ENCODE assay signal across 1 cellular context in the genomic region with DNA sequence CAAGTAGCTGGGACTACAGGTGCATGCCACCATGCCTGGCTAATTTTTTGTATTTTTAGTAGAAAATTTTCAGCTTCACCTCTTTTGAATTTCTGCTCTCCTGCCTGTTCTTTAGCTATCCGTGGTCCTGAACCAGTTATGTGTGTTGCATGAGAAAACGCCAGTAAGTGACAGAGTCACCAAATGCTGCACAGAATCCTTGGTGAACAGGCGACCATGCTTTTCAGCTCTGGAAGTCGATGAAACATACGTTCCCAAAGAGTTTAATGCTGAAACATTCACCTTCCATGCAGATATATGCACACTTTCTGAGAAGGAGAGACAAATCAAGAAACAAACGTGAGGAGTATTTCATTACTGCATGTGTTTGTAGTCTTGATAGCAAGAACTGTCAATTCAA.
TF ChIP-seq lines count a peak whose summit lies in the region.

No MANE protein-coding gene starts in this region.

TF ChIP-seq in HCT116, 20 proteins besides CTCF, POLR2A, EP300 and RAD21 (continued from another document):
- TF ChIP-seq, protein P1, sequence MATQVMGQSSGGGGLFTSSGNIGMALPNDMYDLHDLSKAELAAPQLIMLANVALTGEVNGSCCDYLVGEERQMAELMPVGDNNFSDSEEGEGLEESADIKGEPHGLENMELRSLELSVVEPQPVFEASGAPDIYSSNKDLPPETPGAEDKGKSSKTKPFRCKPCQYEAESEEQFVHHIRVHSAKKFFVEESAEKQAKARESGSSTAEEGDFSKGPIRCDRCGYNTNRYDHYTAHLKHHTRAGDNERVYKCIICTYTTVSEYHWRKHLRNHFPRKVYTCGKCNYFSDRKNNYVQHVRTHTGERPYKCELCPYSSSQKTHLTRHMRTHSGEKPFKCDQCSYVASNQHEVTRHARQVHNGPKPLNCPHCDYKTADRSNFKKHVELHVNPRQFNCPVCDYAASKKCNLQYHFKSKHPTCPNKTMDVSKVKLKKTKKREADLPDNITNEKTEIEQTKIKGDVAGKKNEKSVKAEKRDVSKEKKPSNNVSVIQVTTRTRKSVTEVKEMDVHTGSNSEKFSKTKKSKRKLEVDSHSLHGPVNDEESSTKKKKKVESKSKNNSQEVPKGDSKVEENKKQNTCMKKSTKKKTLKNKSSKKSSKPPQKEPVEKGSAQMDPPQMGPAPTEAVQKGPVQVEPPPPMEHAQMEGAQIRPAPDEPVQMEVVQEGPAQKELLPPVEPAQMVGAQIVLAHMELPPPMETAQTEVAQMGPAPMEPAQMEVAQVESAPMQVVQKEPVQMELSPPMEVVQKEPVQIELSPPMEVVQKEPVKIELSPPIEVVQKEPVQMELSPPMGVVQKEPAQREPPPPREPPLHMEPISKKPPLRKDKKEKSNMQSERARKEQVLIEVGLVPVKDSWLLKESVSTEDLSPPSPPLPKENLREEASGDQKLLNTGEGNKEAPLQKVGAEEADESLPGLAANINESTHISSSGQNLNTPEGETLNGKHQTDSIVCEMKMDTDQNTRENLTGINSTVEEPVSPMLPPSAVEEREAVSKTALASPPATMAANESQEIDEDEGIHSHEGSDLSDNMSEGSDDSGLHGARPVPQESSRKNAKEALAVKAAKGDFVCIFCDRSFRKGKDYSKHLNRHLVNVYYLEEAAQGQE (IDR thresholded peaks at IDR 0.05; ENCODE audit: low read depth), result peak; percentile 54
